ENCODE assay signal across 8 cellular contexts in the genomic region with DNA sequence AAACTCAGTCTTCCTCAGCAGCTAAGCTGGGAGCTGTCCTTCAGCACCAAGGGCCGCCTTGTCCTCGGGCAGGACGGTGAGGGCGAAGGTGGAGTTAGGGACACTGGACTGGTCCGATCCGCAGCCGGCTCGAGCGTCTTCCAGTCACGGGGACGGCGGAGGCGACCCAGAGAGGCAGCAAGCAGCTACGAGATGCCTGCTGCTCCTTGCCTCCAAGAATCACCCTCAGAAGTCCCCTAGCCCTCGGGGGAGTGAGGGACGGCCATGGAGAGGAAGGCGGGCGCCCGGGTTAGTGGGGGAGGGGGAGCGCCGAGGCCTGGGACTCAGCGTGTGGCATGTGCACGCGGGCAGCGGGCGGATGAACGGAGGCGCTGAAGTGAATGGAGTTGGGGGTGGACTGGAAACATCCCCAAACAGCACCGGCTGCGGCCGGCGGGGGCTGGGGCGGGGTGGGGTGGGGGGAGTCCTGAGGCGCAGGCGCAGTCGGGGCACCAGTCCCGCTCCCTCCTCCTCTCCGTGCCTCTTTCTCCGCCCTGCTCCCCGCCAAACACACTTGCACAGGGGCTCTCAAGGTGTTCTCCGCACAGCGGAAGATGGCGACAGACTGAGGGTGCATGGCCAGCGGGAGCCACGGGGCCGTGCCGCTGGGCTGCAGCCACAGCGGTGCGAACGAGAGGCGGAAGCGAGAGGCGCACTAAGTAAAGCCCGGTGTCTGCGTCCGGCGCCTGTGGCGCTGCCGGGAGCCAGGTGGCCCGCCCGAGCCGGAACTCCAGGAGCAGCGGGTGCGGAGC. TPM values are rescaled to one million over a fixed set of nuclear protein-coding genes. Genes with fewer than 3 reads are reported as not detected.
A peak's percentile ranks its signal among the peaks of the same experiment; 100 is the strongest.
DNase-seq lines count a peak whose midpoint lies in the region; ATAC-seq, FAIRE-seq and TF ChIP-seq lines count a peak whose summit lies in the region.

Gene NALF2, plus strand, starts transcription at position 492 of the 791 bp plus-strand sequence. CDS start 957 bp downstream, outside the sequence.

- TF ChIP-seq POLR2A in A549 (IDR thresholded peaks at IDR 0.05; ENCODE audit: low read length) (peak; percentile 76), adrenal gland (IDR thresholded peaks at IDR 0.05) (no peak)

- peak; percentile 41 to 76 for DNase-seq in A549 (ENCODE audit: low read depth in 1 of 2, low spot score in 1 of 2)
- DNase-seq in NCI-H460 (ENCODE audit: extremely low read depth, low read depth), result peak; percentile 64
- peak; percentile 59 to 74 (median 71) for DNase-seq in adrenal gland
- peak; percentile 71 for DNase-seq in left ventricle myocardium superior
- peak; percentile 87 for DNase-seq in posterior vena cava (ENCODE audit: low spot score)
- no peak for DNase-seq in A172 (ENCODE audit: low spot score)

- intact Hi-C loops in adrenal gland (cut with DNase I) (loop anchor here in 1 of 2 donors (10.0 kb wide), 1 partner anchor 591 kb away; no protein-coding TSS in a partner anchor), left ventricle myocardium superior (cut with micrococcal nuclease) (no loop called here), posterior vena cava (cut with DNase I) (no loop called here)

- peak within 1 kb of the TSS; percentile 67 to 91 for H3K27ac ChIP-seq in A549
- peak within 1 kb of the TSS in 2 of 5 donors; percentile 38 to 49 for H3K27ac ChIP-seq in adrenal gland

- no peaks in the 10 kb centered on the region for H3K9me3 ChIP-seq in A549
- no peaks in the 10 kb centered on the region for H3K9me3 ChIP-seq in adrenal gland (replicated peaks in 1 of 3)

- no peak for TF ChIP-seq EP300 in A549 (IDR thresholded peaks at IDR 0.05)

- H3K4me3 ChIP-seq in A549, result peak within 1 kb of the TSS; percentile 81
- peak within 1 kb of the TSS in 2 of 4 donors; percentile 11 to 52 for H3K4me3 ChIP-seq in adrenal gland

- no CpG with 5 or more reads among the region's 64 CpGs for WGBS in A549 (ENCODE audit: missing lambda C conversion rate)
- WGBS in adrenal gland, 4 donors, result 1 to 30% (median 30%) methylated on average over 22 to 63 of the region's 64 CpGs; no CpG with 5 or more reads in 1 of the 4 donors

- peak; percentile 86 to 89 for ATAC-seq in A549
- ATAC-seq in GM21576 (IDR thresholded peaks at IDR 0.05; ENCODE audit: unreplicated experiment), result peak; percentile 44
- ATAC-seq in left ventricle myocardium superior, result peak; percentile 70
- no peak for ATAC-seq in GM21367 (IDR thresholded peaks at IDR 0.05; ENCODE audit: unreplicated experiment)

- POLR2A ChIA-PET in A549 (lab: Yijun Ruan, JAX), result interaction anchor here (1.2 kb wide), 1 partner anchor 115 kb away, joined by 4 read pairs; no protein-coding TSS in a partner anchor

- peaks cover 27% of the 10 kb centered on the region for H3K27me3 ChIP-seq in adrenal gland

- no peak for TF ChIP-seq RAD21 in A549 (conservative IDR thresholded peaks at IDR 0.05 in 1 of 2, IDR thresholded peaks at IDR 0.05 in 1 of 2)

- CTCF ChIA-PET in A549 (lab: Yijun Ruan, JAX), result interaction anchor here (0.6 to 3.5 kb wide), 10 partner anchors 8 to 787 kb away, joined by 3 to 18 read pairs (median 3); no protein-coding TSS in a partner anchor

- H3K36me3 ChIP-seq in adrenal gland (replicated peaks in 1 of 2), result no peaks in the 10 kb centered on the region

- peak within 1 kb of the TSS; percentile 93 for H3K4me2 ChIP-seq in A549

- TF ChIP-seq CTCF in A549 (IDR thresholded peaks at IDR 0.05) (0 out of 3 replicates have a peak, but pooled peaks have one; percentile 17), adrenal gland (IDR thresholded peaks at IDR 0.05) (no peak)

- H3K4me1 ChIP-seq in A549, result no peaks in the 10 kb centered on the region
- no peaks in the 10 kb centered on the region for H3K4me1 ChIP-seq in adrenal gland (replicated peaks in 1 of 2)

- no peak for FAIRE-seq in A549 (lab: Jason Lieb, UNC)

TF ChIP-seq in A549, 52 proteins besides CTCF, POLR2A, EP300 and RAD21:
- TF ChIP-seq EHMT2 (IDR thresholded peaks at IDR 0.05; ENCODE audit: low read depth) (peak; percentile 69), SMC3 (IDR thresholded peaks at IDR 0.05) (no peak), REST (IDR thresholded peaks at IDR 0.05) (peak; percentile 88), MAX (IDR thresholded peaks at IDR 0.05) (peak; percentile 11), HOXA7 (CRISPR knock-in tag; IDR thresholded peaks at IDR 0.05) (no peak), ZC3H11A (IDR thresholded peaks at IDR 0.05) (no peak), PHF8 (IDR thresholded peaks at IDR 0.05; ENCODE audit: borderline replicate concordance, low read depth) (0 out of 2 replicates have a peak, but pooled peaks have one; percentile 5), SREBF2 (IDR thresholded peaks at IDR 0.05) (no peak)
- TF ChIP-seq, protein P1, sequence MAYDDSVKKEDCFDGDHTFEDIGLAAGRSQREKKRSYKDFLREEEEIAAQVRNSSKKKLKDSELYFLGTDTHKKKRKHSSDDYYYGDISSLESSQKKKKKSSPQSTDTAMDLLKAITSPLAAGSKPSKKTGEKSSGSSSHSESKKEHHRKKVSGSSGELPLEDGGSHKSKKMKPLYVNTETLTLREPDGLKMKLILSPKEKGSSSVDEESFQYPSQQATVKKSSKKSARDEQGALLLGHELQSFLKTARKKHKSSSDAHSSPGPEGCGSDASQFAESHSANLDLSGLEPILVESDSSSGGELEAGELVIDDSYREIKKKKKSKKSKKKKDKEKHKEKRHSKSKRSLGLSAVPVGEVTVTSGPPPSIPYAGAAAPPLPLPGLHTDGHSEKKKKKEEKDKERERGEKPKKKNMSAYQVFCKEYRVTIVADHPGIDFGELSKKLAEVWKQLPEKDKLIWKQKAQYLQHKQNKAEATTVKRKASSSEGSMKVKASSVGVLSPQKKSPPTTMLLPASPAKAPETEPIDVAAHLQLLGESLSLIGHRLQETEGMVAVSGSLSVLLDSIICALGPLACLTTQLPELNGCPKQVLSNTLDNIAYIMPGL (CRISPR knock-in tag; IDR thresholded peaks at IDR 0.05; ENCODE audit: borderline replicate concordance), result no peak

RNA-seq across cellular contexts. Expression of gene NALF2, which starts in this region (rescaled TPM):
- polyA plus RNA-seq in A549 (2011; rRNA removed) (1.4 and 1.9 TPM in 2 replicates), A549 (2017; fragmentation: RNase III; extraction: RNeasy Plus Mini Kit Qiagen cat#74134 plus additional on column Dnase treatment) (1.7 to 2.2 TPM (median 2.1 TPM) in 3 replicates), adrenal gland (1 to 10 TPM in 2 of 3 donors, under 1 TPM in 1; 0.77 to 2.7 (median 1.4) TPM)
- 1.3 and 1.7 TPM in 2 replicates for polyA plus RNA-seq in A549 (2012; cell fraction: cytosol; rRNA removed)
- 1.1 and 1.2 TPM in 2 replicates for polyA plus RNA-seq in A549 (2012; cell fraction: nucleus; rRNA removed)
- 1.4 and 1.7 TPM in 2 replicates for polyA minus RNA-seq in A549 (2011; rRNA and poly(A)+ RNA removed)
- total RNA-seq in NCI-H460 (2014; rRNA removed; shearing (Covaris generic)), result 3.3 and 3.6 TPM in 2 replicates
- 2.5 and 4.9 TPM in 2 replicates for polyA plus RNA-seq in NCI-H460 (2014; cell fraction: nucleus; rRNA removed)
- total RNA-seq in adrenal gland (1 to 10 TPM in 3 of 8 donors, under 1 TPM in 5; 0.26 to 1.2 (median 0.85) TPM), left ventricle myocardium superior (53.3 TPM), posterior vena cava (under 1 TPM; 0.23 to 0.48 TPM)
- total RNA-seq in A172 (2014; rRNA removed; shearing (Covaris generic)), result not detected in 2 replicates

Comparison
In these comparisons a context has a peak if more than half of its experiments do, and no peak if none do; other contexts are left out.
1. RNA of gene NALF2 (total RNA-seq): 53.3 TPM in left ventricle myocardium superior (single experiment); 3.3 to 3.6 TPM in NCI-H460, 0.26 to 1.2 TPM in adrenal gland, 0.23 to 0.48 TPM in posterior vena cava and not detected in A172; every median in the first group is over 10 times any median in the second.
2. Peak in DNase-seq in posterior vena cava; RNA of the gene not detected or under 1 TPM.